1 cellular context compared by ENCODE assay signal in the genomic region with DNA sequence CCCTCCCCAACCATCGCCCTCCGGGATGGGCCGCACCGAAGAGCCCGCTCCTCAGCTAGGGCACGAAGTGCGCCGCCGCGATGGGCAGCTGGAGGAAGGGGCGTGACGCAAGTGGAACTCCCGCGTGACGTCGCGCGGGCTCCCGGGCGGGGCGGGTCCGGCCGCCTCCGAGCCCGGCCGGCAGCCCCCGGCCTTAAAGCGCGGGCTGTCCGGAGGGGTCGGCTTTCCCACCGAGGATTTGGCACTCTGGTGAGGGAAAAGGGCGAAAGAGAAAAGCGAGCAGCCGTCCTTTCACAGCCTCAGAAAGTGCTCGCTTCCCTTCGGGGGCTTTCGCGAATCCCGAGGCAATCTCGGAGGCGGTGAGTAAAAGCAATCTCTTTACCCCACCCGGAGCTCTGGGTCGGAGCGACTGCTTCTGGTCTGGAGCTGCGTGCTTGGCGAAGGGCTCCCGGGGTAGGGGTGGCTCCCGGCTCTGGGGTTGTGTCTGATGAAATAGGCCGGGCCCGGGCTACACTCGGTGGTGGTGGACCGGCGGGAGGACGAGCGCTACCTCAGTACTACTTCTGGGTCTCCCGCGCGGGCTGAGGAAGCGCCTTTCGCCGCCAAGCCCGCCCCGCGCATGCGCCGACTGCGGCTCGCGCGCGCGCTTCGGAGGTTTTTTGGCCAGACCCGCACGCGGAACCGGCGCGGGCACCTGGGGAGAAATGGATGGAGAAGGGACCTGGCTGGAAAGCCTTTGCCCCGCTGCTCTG.
A peak's percentile ranks its signal among the peaks of the same experiment; 100 is the strongest.
TF ChIP-seq lines count a peak whose summit lies in the region.

Gene RBBP8 (plus strand): TSS at position 123 of the 752 bp plus-strand sequence. CDS start 3,524 bp downstream, outside the sequence.

TF ChIP-seq in WTC11, 78 proteins besides CTCF, POLR2A, EP300 and RAD21 (continued from another document and continues in another):
- no peak for TF ChIP-seq PRDM15 (CRISPR knock-in tag; IDR thresholded peaks at IDR 0.05)
- TF ChIP-seq GABPB1 (CRISPR knock-in tag; IDR thresholded peaks at IDR 0.05), result peak; percentile 32
- peak; percentile 58 for TF ChIP-seq CREM (CRISPR knock-in tag; IDR thresholded peaks at IDR 0.05)
- no peak for TF ChIP-seq PREB (CRISPR knock-in tag; IDR thresholded peaks at IDR 0.05; ENCODE audit: borderline replicate concordance)
- no peak for TF ChIP-seq ZNF281 (CRISPR knock-in tag; IDR thresholded peaks at IDR 0.05)
- TF ChIP-seq GTF2I (CRISPR knock-in tag; conservative IDR thresholded peaks at IDR 0.05), result no peak
- TF ChIP-seq, protein P1, sequence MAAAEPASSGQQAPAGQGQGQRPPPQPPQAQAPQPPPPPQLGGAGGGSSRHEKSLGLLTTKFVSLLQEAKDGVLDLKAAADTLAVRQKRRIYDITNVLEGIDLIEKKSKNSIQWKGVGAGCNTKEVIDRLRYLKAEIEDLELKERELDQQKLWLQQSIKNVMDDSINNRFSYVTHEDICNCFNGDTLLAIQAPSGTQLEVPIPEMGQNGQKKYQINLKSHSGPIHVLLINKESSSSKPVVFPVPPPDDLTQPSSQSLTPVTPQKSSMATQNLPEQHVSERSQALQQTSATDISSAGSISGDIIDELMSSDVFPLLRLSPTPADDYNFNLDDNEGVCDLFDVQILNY (CRISPR knock-in tag; IDR thresholded peaks at IDR 0.05), result peak; percentile 47; the same call in 1 of the 2 replicates
- TF ChIP-seq, protein P2, sequence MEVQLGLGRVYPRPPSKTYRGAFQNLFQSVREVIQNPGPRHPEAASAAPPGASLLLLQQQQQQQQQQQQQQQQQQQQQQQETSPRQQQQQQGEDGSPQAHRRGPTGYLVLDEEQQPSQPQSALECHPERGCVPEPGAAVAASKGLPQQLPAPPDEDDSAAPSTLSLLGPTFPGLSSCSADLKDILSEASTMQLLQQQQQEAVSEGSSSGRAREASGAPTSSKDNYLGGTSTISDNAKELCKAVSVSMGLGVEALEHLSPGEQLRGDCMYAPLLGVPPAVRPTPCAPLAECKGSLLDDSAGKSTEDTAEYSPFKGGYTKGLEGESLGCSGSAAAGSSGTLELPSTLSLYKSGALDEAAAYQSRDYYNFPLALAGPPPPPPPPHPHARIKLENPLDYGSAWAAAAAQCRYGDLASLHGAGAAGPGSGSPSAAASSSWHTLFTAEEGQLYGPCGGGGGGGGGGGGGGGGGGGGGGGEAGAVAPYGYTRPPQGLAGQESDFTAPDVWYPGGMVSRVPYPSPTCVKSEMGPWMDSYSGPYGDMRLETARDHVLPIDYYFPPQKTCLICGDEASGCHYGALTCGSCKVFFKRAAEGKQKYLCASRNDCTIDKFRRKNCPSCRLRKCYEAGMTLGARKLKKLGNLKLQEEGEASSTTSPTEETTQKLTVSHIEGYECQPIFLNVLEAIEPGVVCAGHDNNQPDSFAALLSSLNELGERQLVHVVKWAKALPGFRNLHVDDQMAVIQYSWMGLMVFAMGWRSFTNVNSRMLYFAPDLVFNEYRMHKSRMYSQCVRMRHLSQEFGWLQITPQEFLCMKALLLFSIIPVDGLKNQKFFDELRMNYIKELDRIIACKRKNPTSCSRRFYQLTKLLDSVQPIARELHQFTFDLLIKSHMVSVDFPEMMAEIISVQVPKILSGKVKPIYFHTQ (CRISPR knock-in tag; IDR thresholded peaks at IDR 0.05), result no peak
- TF ChIP-seq FOXP1 (CRISPR knock-in tag; IDR thresholded peaks at IDR 0.05; ENCODE audit: borderline replicate concordance), result peak; percentile 69
- TF ChIP-seq CBFB (CRISPR knock-in tag; IDR thresholded peaks at IDR 0.05; ENCODE audit: low read depth), result 0 out of 2 replicates have a peak, but pooled peaks have one; percentile 24
- no peak for TF ChIP-seq E2F1 (CRISPR knock-in tag; IDR thresholded peaks at IDR 0.05)
- TF ChIP-seq HMGA2 (CRISPR knock-in tag; IDR thresholded peaks at IDR 0.05), result no peak
- 0 out of 2 replicates have a peak, but pooled peaks have one; percentile 7 for TF ChIP-seq SMAD4 (CRISPR knock-in tag; IDR thresholded peaks at IDR 0.05)
- TF ChIP-seq, protein P3, sequence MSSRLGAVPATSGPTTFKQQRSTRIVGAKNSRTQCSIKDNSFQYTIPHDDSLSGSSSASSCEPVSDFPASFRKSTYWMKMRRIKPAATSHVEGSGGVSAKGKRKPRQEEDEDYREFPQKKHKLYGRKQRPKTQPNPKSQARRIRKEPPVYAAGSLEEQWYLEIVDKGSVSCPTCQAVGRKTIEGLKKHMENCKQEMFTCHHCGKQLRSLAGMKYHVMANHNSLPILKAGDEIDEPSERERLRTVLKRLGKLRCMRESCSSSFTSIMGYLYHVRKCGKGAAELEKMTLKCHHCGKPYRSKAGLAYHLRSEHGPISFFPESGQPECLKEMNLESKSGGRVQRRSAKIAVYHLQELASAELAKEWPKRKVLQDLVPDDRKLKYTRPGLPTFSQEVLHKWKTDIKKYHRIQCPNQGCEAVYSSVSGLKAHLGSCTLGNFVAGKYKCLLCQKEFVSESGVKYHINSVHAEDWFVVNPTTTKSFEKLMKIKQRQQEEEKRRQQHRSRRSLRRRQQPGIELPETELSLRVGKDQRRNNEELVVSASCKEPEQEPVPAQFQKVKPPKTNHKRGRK (CRISPR knock-in tag; IDR thresholded peaks at IDR 0.05; ENCODE audit: borderline replicate concordance), result no peak
- TF ChIP-seq FOXP4 (CRISPR knock-in tag; IDR thresholded peaks at IDR 0.05), result peak; percentile 69; the same call in 1 of the 2 replicates
- TF ChIP-seq ZNF138 (CRISPR knock-in tag; conservative IDR thresholded peaks at IDR 0.05), result no peak
- TF ChIP-seq ZNF423 (CRISPR knock-in tag; IDR thresholded peaks at IDR 0.05), result no peak
- TF ChIP-seq MYBL2 (CRISPR knock-in tag; IDR thresholded peaks at IDR 0.05), result peak; percentile 75
- TF ChIP-seq, protein P4, sequence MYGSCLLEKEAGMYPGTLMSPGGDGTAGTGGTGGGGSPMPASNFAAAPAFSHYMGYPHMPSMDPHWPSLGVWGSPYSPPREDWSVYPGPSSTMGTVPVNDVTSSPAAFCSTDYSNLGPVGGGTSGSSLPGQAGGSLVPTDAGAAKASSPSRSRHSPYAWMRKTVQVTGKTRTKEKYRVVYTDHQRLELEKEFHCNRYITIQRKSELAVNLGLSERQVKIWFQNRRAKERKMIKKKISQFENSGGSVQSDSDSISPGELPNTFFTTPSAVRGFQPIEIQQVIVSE (CRISPR knock-in tag; IDR thresholded peaks at IDR 0.05; ENCODE audit: borderline replicate concordance), result no peak
- TF ChIP-seq SMAD3 (CRISPR knock-in tag; IDR thresholded peaks at IDR 0.05; ENCODE audit: borderline replicate concordance), result no peak
- TF ChIP-seq ZNF416 (CRISPR knock-in tag; IDR thresholded peaks at IDR 0.05), result no peak
- TF ChIP-seq ZNF219 (CRISPR knock-in tag; IDR thresholded peaks at IDR 0.05; ENCODE audit: borderline replicate concordance), result peak; percentile 20; the same call in 1 of the 2 replicates
- no peak for TF ChIP-seq EMX1 (CRISPR knock-in tag; IDR thresholded peaks at IDR 0.05)
- no peak for TF ChIP-seq NR1H2 (CRISPR knock-in tag; IDR thresholded peaks at IDR 0.05)
- no peak for TF ChIP-seq IRF2 (CRISPR knock-in tag; IDR thresholded peaks at IDR 0.05; ENCODE audit: borderline replicate concordance, low read depth)
- TF ChIP-seq TP53 (CRISPR knock-in tag; IDR thresholded peaks at IDR 0.05), result peak; percentile 44; the same call in 1 of the 2 replicates
- no peak for TF ChIP-seq NR3C1 (CRISPR knock-in tag; conservative IDR thresholded peaks at IDR 0.05; ENCODE audit: low read depth)
- no peak for TF ChIP-seq NR2C2 (CRISPR knock-in tag; IDR thresholded peaks at IDR 0.05)
- TF ChIP-seq FOXJ3 (CRISPR knock-in tag; IDR thresholded peaks at IDR 0.05; ENCODE audit: borderline replicate concordance), result no peak
- no peak for TF ChIP-seq GRHL2 (CRISPR knock-in tag; IDR thresholded peaks at IDR 0.05; ENCODE audit: insufficient replicate concordance, severe bottlenecking)
- TF ChIP-seq ZNF317 (CRISPR knock-in tag; IDR thresholded peaks at IDR 0.05; ENCODE audit: borderline replicate concordance, low read depth), result no peak
- TF ChIP-seq, protein P5, sequence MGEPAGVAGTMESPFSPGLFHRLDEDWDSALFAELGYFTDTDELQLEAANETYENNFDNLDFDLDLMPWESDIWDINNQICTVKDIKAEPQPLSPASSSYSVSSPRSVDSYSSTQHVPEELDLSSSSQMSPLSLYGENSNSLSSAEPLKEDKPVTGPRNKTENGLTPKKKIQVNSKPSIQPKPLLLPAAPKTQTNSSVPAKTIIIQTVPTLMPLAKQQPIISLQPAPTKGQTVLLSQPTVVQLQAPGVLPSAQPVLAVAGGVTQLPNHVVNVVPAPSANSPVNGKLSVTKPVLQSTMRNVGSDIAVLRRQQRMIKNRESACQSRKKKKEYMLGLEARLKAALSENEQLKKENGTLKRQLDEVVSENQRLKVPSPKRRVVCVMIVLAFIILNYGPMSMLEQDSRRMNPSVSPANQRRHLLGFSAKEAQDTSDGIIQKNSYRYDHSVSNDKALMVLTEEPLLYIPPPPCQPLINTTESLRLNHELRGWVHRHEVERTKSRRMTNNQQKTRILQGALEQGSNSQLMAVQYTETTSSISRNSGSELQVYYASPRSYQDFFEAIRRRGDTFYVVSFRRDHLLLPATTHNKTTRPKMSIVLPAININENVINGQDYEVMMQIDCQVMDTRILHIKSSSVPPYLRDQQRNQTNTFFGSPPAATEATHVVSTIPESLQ (CRISPR knock-in tag; IDR thresholded peaks at IDR 0.05), result no peak
- TF ChIP-seq OVOL2 (CRISPR knock-in tag; IDR thresholded peaks at IDR 0.05; ENCODE audit: borderline replicate concordance), result no peak
